Comparison of ENCODE assay signal across 15 cellular contexts in genomic region chr6:29733057-29733456, GRCh38. TPM values are rescaled to one million over a fixed set of nuclear protein-coding genes. Genes with fewer than 3 reads are reported as not detected.
DNase-seq lines count a peak whose midpoint lies in the region; ATAC-seq and TF ChIP-seq lines count a peak whose summit lies in the region.
"Had no signal": no experiment of that assay in that cellular context is flagged by ENCODE, and none has a peak within 500 bp of the region (broad histone marks: within the 10 kb centered on the region; RNA-seq: fewer than 3 reads in every experiment).

No MANE protein-coding gene starts in this region.

- no peak for TF ChIP-seq CTCF in GM23338 (conservative IDR thresholded peaks at IDR 0.05; ENCODE audit: low read depth in 2 of 2)
- no peak for TF ChIP-seq CTCF in coronary artery (IDR thresholded peaks at IDR 0.05)

- no peak overlapping the region for H3K27ac Mint-ChIP-seq in GM23338
- no peak overlapping the region for H3K27ac Mint-ChIP-seq in activated T-cell treated with anti-CD3 and anti-CD28 coated beads, Interleukin-2, amount 50 U/mL, for 72 hours
- H3K27ac Mint-ChIP-seq: CD4-positive, CD25-positive, alpha-beta regulatory T cell had no signal

- no peaks in the 10 kb centered on the region for H3K79me2 ChIP-seq in GM23338 (replicated peaks; ENCODE audit: insufficient read depth)

- no peaks in the 10 kb centered on the region for H3K4me1 ChIP-seq in GM23338 (ENCODE audit: insufficient read depth)

- H3K36me3 Mint-ChIP-seq in GM23338 (ENCODE audit: low read depth), result no peaks in the 10 kb centered on the region
- peaks cover 2 to 3% of the 10 kb centered on the region in 2 donors for H3K36me3 Mint-ChIP-seq in activated T-cell treated with anti-CD3 and anti-CD28 coated beads, Interleukin-2, amount 50 U/mL, for 72 hours (ENCODE audit: insufficient read depth in 2 of 2)

- no peaks in the 10 kb centered on the region; the same call in 1 of the 2 replicates for H3K9me2 ChIP-seq in GM23338 (ENCODE audit: insufficient read depth)

- H4K20me1 ChIP-seq in GM23338 (replicated peaks; ENCODE audit: insufficient read depth), result no peaks in the 10 kb centered on the region; the same call in 1 of the 2 replicates

- no peak overlapping the region for H3K4me3 Mint-ChIP-seq in GM23338
- no peak overlapping the region for H3K4me3 Mint-ChIP-seq in activated T-cell treated with anti-CD3 and anti-CD28 coated beads, Interleukin-2, amount 50 U/mL, for 72 hours
- H3K4me3 Mint-ChIP-seq: CD4-positive, CD25-positive, alpha-beta regulatory T cell had no signal

- 0 out of 2 replicates have a peak, but pooled peaks cover 4% of the 10 kb centered on the region for H3K27me3 ChIP-seq in GM23338 (ENCODE audit: insufficient read depth)
- H3K27me3 ChIP-seq: BLaER1 treated with 17β-estradiol and CSF1 and Interleukin-3, amounts not matched to agents 10 nM and 100 nM had no signal

- H3K4me1 Mint-ChIP-seq in GM23338, result no peaks in the 10 kb centered on the region
- peaks cover 23% of the 10 kb centered on the region for H3K4me1 Mint-ChIP-seq in activated T-cell treated with anti-CD3 and anti-CD28 coated beads, Interleukin-2, amount 50 U/mL, for 72 hours (ENCODE audit: low read depth)

- no peak overlapping the region for H3K27ac ChIP-seq in GM23338 (ENCODE audit: low read depth)
- H3K27ac ChIP-seq in coronary artery, result no peak overlapping the region
- H3K27ac ChIP-seq: BLaER1 treated with 17β-estradiol and CSF1 and Interleukin-3, amounts not matched to agents 10 nM and 100 nM; HL-60 had no signal

- no peaks in the 10 kb centered on the region for H3K36me3 ChIP-seq in GM23338 (ENCODE audit: insufficient read depth)

- peak; percentile 19 for DNase-seq in activated CD4-positive, CD25-positive, alpha-beta regulatory T cell treated with anti-CD3 and anti-CD28 coated beads, Interleukin-2, amount 50 U/mL, for 72 hours
- DNase-seq in activated CD4-positive, CD25-positive, alpha-beta regulatory T cell (lab: John Stamatoyannopoulos, UW), result no peak
- DNase-seq in GM23338 (ENCODE audit: low spot score) (no peak), coronary artery (ENCODE audit: low spot score) (peak; percentile 21), KG1 (lab: John Stamatoyannopoulos, UW) (no peak), NCI-H2107 (lab: John Stamatoyannopoulos, UW) (no peak)
- no peak for DNase-seq in activated T-cell treated with anti-CD3 and anti-CD28 coated beads, Interleukin-2, amount 50 U/mL, for 72 hours
- DNase-seq: 8988T; ACHN; CD4-positive, CD25-positive, alpha-beta regulatory T cell; DMS53 had no signal

- no peaks in the 10 kb centered on the region for H3K27me3 Mint-ChIP-seq in GM23338 (ENCODE audit: insufficient read depth, low read depth, poor library complexity)
- H3K27me3 Mint-ChIP-seq in activated T-cell treated with anti-CD3 and anti-CD28 coated beads, Interleukin-2, amount 50 U/mL, for 72 hours (ENCODE audit: low read depth), result no peaks in the 10 kb centered on the region
- H3K27me3 Mint-ChIP-seq: CD4-positive, CD25-positive, alpha-beta regulatory T cell had no signal

- no peaks in the 10 kb centered on the region for H3F3A ChIP-seq in GM23338 (replicated peaks; ENCODE audit: low read depth)

- no peak overlapping the region for H3K4me3 ChIP-seq in GM23338
- no peak overlapping the region for H3K4me3 ChIP-seq in coronary artery
- H3K4me3 ChIP-seq: BLaER1 treated with 17β-estradiol and CSF1 and Interleukin-3, amounts not matched to agents 10 nM and 100 nM had no signal

- no peak for ATAC-seq in GM23338
- ATAC-seq in activated T-cell treated with anti-CD3 and anti-CD28 coated beads, Interleukin-2, amount 50 U/mL, for 72 hours (replicated peaks in 1 of 2), result no peak
- ATAC-seq: HCT116 had no signal

- H3K4me2 ChIP-seq in GM23338, result no peak overlapping the region

- H3K9me3 Mint-ChIP-seq in GM23338, result no peaks in the 10 kb centered on the region
- H3K9me3 Mint-ChIP-seq in activated T-cell treated with anti-CD3 and anti-CD28 coated beads, Interleukin-2, amount 50 U/mL, for 72 hours, result no peaks in the 10 kb centered on the region
- H3K9me3 Mint-ChIP-seq: CD4-positive, CD25-positive, alpha-beta regulatory T cell had no signal

- H2AFZ ChIP-seq in GM23338, result no peak overlapping the region

TF ChIP-seq in PFSK-1, 5 proteins besides CTCF, POLR2A, EP300 and RAD21:
- TF ChIP-seq REST (IDR thresholded peaks at IDR 0.05; ENCODE audit: insufficient read depth in 1 of 2, low read depth in 2 of 2, low read length in 2 of 2) (peak; percentile 64 to 87), FOXP2 (optimal IDR thresholded peaks at IDR 0.05; ENCODE audit: borderline replicate concordance, extremely low read depth, extremely low read length, insufficient read depth) (no peak)

RNA-seq across cellular contexts. Expression of gene HLA-F, which starts 9.8 kb away (rescaled TPM):
- total RNA-seq in GM23338 (2014; rRNA removed; shearing (Covaris generic)), result 4.4 and 4.8 TPM in 2 replicates
- 10.4 and 11.6 TPM in 2 replicates for polyA plus RNA-seq in GM23338 (2016; fragmentation: Nextera tagmentation; extraction: Ambion mirVana)
- polyA plus RNA-seq in PFSK-1 (2012; ENCODE audit: insufficient read length, low read depth), result 11.3 TPM
- 100 to 1,000 TPM; 238 to 275 TPM for total RNA-seq in activated T-cell treated with anti-CD3 and anti-CD28 coated beads, Interleukin-2, amount 50 U/mL, for 72 hours

RNA-seq across cellular contexts. Expression of gene ZFP57, which starts 52.1 kb away (rescaled TPM):
- 0.59 and 2.8 TPM in 2 replicates for total RNA-seq in GM23338 (2014; rRNA removed; shearing (Covaris generic))
- 0.84 and 1.3 TPM in 2 replicates for polyA plus RNA-seq in GM23338 (2016; fragmentation: Nextera tagmentation; extraction: Ambion mirVana)
- polyA plus RNA-seq in PFSK-1 (2012; ENCODE audit: insufficient read length, low read depth), result not detected
- total RNA-seq in activated T-cell treated with anti-CD3 and anti-CD28 coated beads, Interleukin-2, amount 50 U/mL, for 72 hours, result 1 to 10 TPM in 1 of 2 donors, not detected in 1; 6.3 TPM

Comparison
In these comparisons a context has a peak if more than half of its experiments do, and no peak if none do; other contexts are left out.
1. DNase-seq: peak in activated CD4-positive, CD25-positive, alpha-beta regulatory T cell treated with anti-CD3 and anti-CD28 coated beads, Interleukin-2, amount 50 U/mL, for 72 hours (single experiment) and coronary artery (single experiment); none in activated CD4-positive, CD25-positive, alpha-beta regulatory T cell (0 of 4), GM23338 (single experiment), KG1 (single experiment), NCI-H2107 (single experiment) and activated T-cell treated with anti-CD3 and anti-CD28 coated beads, Interleukin-2, amount 50 U/mL, for 72 hours (0 of 2).
2. RNA of gene HLA-F, which starts 9.8 kb away (total RNA-seq): 238 to 275 TPM in activated T-cell treated with anti-CD3 and anti-CD28 coated beads, Interleukin-2, amount 50 U/mL, for 72 hours; 4.4 to 4.8 TPM in GM23338; every median in the first group is over 10 times any median in the second.